ENCODE assay signal across 22 cellular contexts in genomic region chr3:107112356-107112755, GRCh38.
DNase-seq lines count a peak whose midpoint lies in the region; ATAC-seq, FAIRE-seq and TF ChIP-seq lines count a peak whose summit lies in the region.
"Had no signal": no experiment of that assay in that cellular context is flagged by ENCODE, and none has a peak within 500 bp of the region (broad histone marks: within the 10 kb centered on the region; RNA-seq: fewer than 3 reads in every experiment).

No MANE protein-coding gene starts in this region.

- no peak overlapping the region for H2BK12ac ChIP-seq in trophoblast cell (ENCODE audit: low read length)

- no peak for TF ChIP-seq RAD21 in A549 (conservative IDR thresholded peaks at IDR 0.05 in 1 of 2, IDR thresholded peaks at IDR 0.05 in 1 of 2)
- TF ChIP-seq RAD21 in SK-N-SH (IDR thresholded peaks at IDR 0.05; ENCODE audit: low read length): no peak
- TF ChIP-seq RAD21 in K562 (CRISPR knock-in tag; conservative IDR thresholded peaks at IDR 0.05 in 1 of 2, IDR thresholded peaks at IDR 0.05 in 1 of 2): no peak

- H3K79me2 ChIP-seq in SK-N-SH (ENCODE audit: insufficient read depth) (no peaks in the 10 kb centered on the region), K562 (ENCODE audit: control insufficient read depth, insufficient read depth, low read length) (no peaks in the 10 kb centered on the region), trophoblast cell (ENCODE audit: control insufficient read depth, insufficient read depth, low read length, poor library complexity) (no peaks in the 10 kb centered on the region)

- no peaks in the 10 kb centered on the region for H4K20me1 ChIP-seq in SK-N-SH (ENCODE audit: insufficient read depth)
- no peaks in the 10 kb centered on the region for H4K20me1 ChIP-seq in K562 (replicated peaks; ENCODE audit: control insufficient read depth, insufficient read depth, low read length)

- no peak overlapping the region for H2AFZ ChIP-seq in SK-N-SH (ENCODE audit: low read depth)
- H2AFZ ChIP-seq in K562 (ENCODE audit: low read depth, low read length): no peak overlapping the region
- no peak overlapping the region for H2AFZ ChIP-seq in trophoblast cell (ENCODE audit: insufficient read depth, low read length, poor library complexity)

- H3K9me1 ChIP-seq in K562 (ENCODE audit: control insufficient read depth, insufficient read depth, low read length): no peaks in the 10 kb centered on the region

- no peak overlapping the region for H4K8ac ChIP-seq in trophoblast cell (ENCODE audit: low read depth, low read length)

- H3K4me3 ChIP-seq in A549: no peak overlapping the region
- H3K4me3 ChIP-seq in SK-N-SH (ENCODE audit: low read depth in 2 of 2, low read length in 1 of 2): no peak overlapping the region
- no peak overlapping the region for H3K4me3 ChIP-seq in K562
- H3K4me3 ChIP-seq in trophoblast cell (ENCODE audit: low read depth, low read length): no peak overlapping the region
- no peak overlapping the region for H3K4me3 ChIP-seq in stomach
- H3K4me3 ChIP-seq: GM23338 had no signal

- no peaks in the 10 kb centered on the region for H3K9me2 ChIP-seq in SK-N-SH

- no peak overlapping the region for H4K91ac ChIP-seq in trophoblast cell (ENCODE audit: low read depth, low read length)

- H4K12ac ChIP-seq in trophoblast cell (ENCODE audit: low read depth, low read length): no peak overlapping the region

- in situ Hi-C loops in K562 (cut with MboI): no loop called here

- FAIRE-seq in A549 (lab: Jason Lieb, UNC) (no peak), K562 (lab: Jason Lieb, UNC) (no peak)
- FAIRE-seq: GM12891, H54 had no signal

- TF ChIP-seq CTCF in A549 (IDR thresholded peaks at IDR 0.05) (no peak), SK-N-SH (IDR thresholded peaks at IDR 0.05) (no peak), K562 (IDR thresholded peaks at IDR 0.05 in 2 of 3, conservative IDR thresholded peaks at IDR 0.05 in 1 of 3; ENCODE audit: insufficient read depth in 2 of 3, low read depth in 1 of 3, low read length in 3 of 3) (no peak), stomach (IDR thresholded peaks at IDR 0.05) (no peak)

- H3K79me1 ChIP-seq in trophoblast cell (ENCODE audit: low read length): no peaks in the 10 kb centered on the region

- 36% methylated on average over 1 of the region's 1 CpG for WGBS in A549 (ENCODE audit: missing lambda C conversion rate)
- WGBS in SK-N-SH (ENCODE audit: low lambda C conversion rate): 74% methylated on average over 1 of the region's 1 CpG
- whole genome bisulfite sequencing in K562 (ENCODE audit: insufficient coverage, low coverage, missing lambda C conversion rate): 7% methylated on average over 1 of the region's 1 CpG
- WGBS in trophoblast cell (ENCODE audit: extremely low coverage, insufficient coverage, insufficient read length): no CpG with 5 or more reads among the region's 1 CpG
- 92 to 100% (median 93%) methylated on average over 1 of the region's 1 CpG for WGBS in stomach, 5 donors

- no peak overlapping the region for H3K14ac ChIP-seq in trophoblast cell (ENCODE audit: low read length)

- CTCF ChIA-PET in A549 (lab: Yijun Ruan, JAX): no interaction called here
- CTCF ChIA-PET in HEK293T (lab: Yijun Ruan, JAX): no interaction called here
- CTCF ChIA-PET in SK-N-SH (lab: Yijun Ruan, JAX): interaction anchor here (0.6 to 1.4 kb wide), 2 partner anchors 14 to 48 kb away, joined by 4 to 5 read pairs; no protein-coding TSS in a partner anchor
- CTCF ChIA-PET in K562 (lab: Yijun Ruan, JAX; ENCODE audit: low intra/inter-chr PET ratio): no interaction called here

- H3K9me3 ChIP-seq in A549: no peaks in the 10 kb centered on the region
- no peaks in the 10 kb centered on the region for H3K9me3 ChIP-seq in SK-N-SH
- no peaks in the 10 kb centered on the region for H3K9me3 ChIP-seq in K562 (replicated peaks; ENCODE audit: control insufficient read depth, insufficient read depth, low read depth, low read length)
- no peaks in the 10 kb centered on the region for H3K9me3 ChIP-seq in trophoblast cell (ENCODE audit: insufficient read depth, low read depth, low read length)
- H3K9me3 ChIP-seq in stomach: no peaks in the 10 kb centered on the region
- H3K9me3 ChIP-seq: BE2C had no signal

- TF ChIP-seq POLR2A in A549 (IDR thresholded peaks at IDR 0.05; ENCODE audit: low read length): no peak
- no peak for TF ChIP-seq POLR2A in K562 (conservative IDR thresholded peaks at IDR 0.05)
- TF ChIP-seq POLR2A in stomach (IDR thresholded peaks at IDR 0.05): no peak

- no peak overlapping the region for H3K4me2 ChIP-seq in A549
- H3K4me2 ChIP-seq in SK-N-SH: no peak overlapping the region
- no peak overlapping the region for H3K4me2 ChIP-seq in K562 (ENCODE audit: insufficient read depth, low read length)
- no peak overlapping the region for H3K4me2 ChIP-seq in trophoblast cell (ENCODE audit: low read length)
- H3K4me2 ChIP-seq: GM23338 had no signal

- H2BK120ac ChIP-seq in trophoblast cell (ENCODE audit: insufficient read depth, low read length, poor library complexity): no peak overlapping the region

- no peak overlapping the region for H2AK5ac ChIP-seq in trophoblast cell (ENCODE audit: low read length)

- DNase-seq in A549 (ENCODE audit: low read depth in 1 of 2, low spot score in 1 of 2) (no peak), HEK293T (ENCODE audit: extremely low spot score) (no peak), SK-N-SH (no peak), K562 (ENCODE audit: extremely low read depth in 1 of 4, low spot score in 3 of 4) (no peak), trophoblast cell (no peak), stomach (no peak)
- DNase-seq: ACHN; BE2C; C1 segment of cervical spinal cord; CD4-positive, CD25-positive, alpha-beta regulatory T cell; CD8-positive, alpha-beta memory T cell; COR-L47; DMS 273 treated with DMSO at 0.1 percent for 48 hours; DMS53; DND-41; EL; HCEC 1CT; KBM-7 had no signal

- no peak overlapping the region for H3K4ac ChIP-seq in trophoblast cell (ENCODE audit: low read depth, low read length)

- H3K23ac ChIP-seq in trophoblast cell (ENCODE audit: low read length): no peak overlapping the region

- H3K4me1 ChIP-seq in A549 (no peaks in the 10 kb centered on the region), SK-N-SH (ENCODE audit: control insufficient read depth in 1 of 2, insufficient read depth in 2 of 2, low read depth in 1 of 2, low read length in 1 of 2) (peaks cover 0 to 4% of the 10 kb centered on the region in 2 experiments; a peak in 2 of 4 replicates), K562 (replicated peaks in 1 of 2; ENCODE audit: control insufficient read depth in 2 of 2, insufficient read depth in 2 of 2, low read length in 2 of 2) (no peaks in the 10 kb centered on the region), trophoblast cell (ENCODE audit: control insufficient read depth in 1 of 2, insufficient read depth in 2 of 2, low read length in 2 of 2) (no peaks in the 10 kb centered on the region), stomach (peaks cover 0 to under 1% (median 0%) of the 10 kb centered on the region in 4 donors)
- H3K4me1 ChIP-seq: BE2C had no signal

- intact Hi-C loops in K562 (cut with micrococcal nuclease): no loop called here
- intact Hi-C loops in stomach (cut with DNase I; ENCODE audit: low total_unique reads): no loop called here

- POLR2A ChIA-PET in A549 (lab: Yijun Ruan, JAX) (no interaction called here), HEK293T (lab: Yijun Ruan, JAX) (no interaction called here), SK-N-SH (lab: Yijun Ruan, JAX) (no interaction called here), K562 (lab: Yijun Ruan, JAX) (interaction anchor here (0.7 kb wide), 1 partner anchor 1608 kb away, joined by 3 read pairs; no protein-coding TSS in a partner anchor)

- H3K9ac ChIP-seq in SK-N-SH (no peak overlapping the region), K562 (ENCODE audit: insufficient read depth in 1 of 2, low read depth in 2 of 2, low read length in 2 of 2) (no peak overlapping the region), trophoblast cell (ENCODE audit: low read length) (no peak overlapping the region)

- H3K27me3 ChIP-seq in SK-N-SH (ENCODE audit: insufficient read depth) (no peaks in the 10 kb centered on the region), K562 (ENCODE audit: control insufficient read depth in 2 of 2, insufficient read depth in 2 of 2, low read length in 2 of 2) (no peaks in the 10 kb centered on the region), trophoblast cell (ENCODE audit: insufficient read depth, low read length) (no peaks in the 10 kb centered on the region), stomach (no peaks in the 10 kb centered on the region)
- H3K27me3 ChIP-seq: BE2C had no signal

- H3K18ac ChIP-seq in trophoblast cell (ENCODE audit: low read length): no peak overlapping the region

- no peaks in the 10 kb centered on the region for H3K36me3 ChIP-seq in SK-N-SH (replicated peaks in 1 of 2; ENCODE audit: control insufficient read depth in 1 of 2, insufficient read depth in 2 of 2, low read length in 1 of 2)
- no peaks in the 10 kb centered on the region for H3K36me3 ChIP-seq in K562 (ENCODE audit: control insufficient read depth, insufficient read depth, low read length)
- H3K36me3 ChIP-seq in trophoblast cell (ENCODE audit: control insufficient read depth in 1 of 2, insufficient read depth in 2 of 2, low read length in 2 of 2): no peaks in the 10 kb centered on the region
- no peaks in the 10 kb centered on the region for H3K36me3 ChIP-seq in stomach
- H3K36me3 ChIP-seq: BE2C had no signal

- TF ChIP-seq EP300 in A549 (IDR thresholded peaks at IDR 0.05) (no peak), SK-N-SH (IDR thresholded peaks at IDR 0.05; ENCODE audit: borderline replicate concordance in 1 of 2, low read depth in 1 of 2, low read length in 1 of 2) (no peak), K562 (IDR thresholded peaks at IDR 0.05; ENCODE audit: low read length) (no peak), stomach (IDR thresholded peaks at IDR 0.05) (no peak)

- ATAC-seq in A549 (no peak), K562 (no peak), HG03025 (IDR thresholded peaks at IDR 0.05; ENCODE audit: low FRiP score, unreplicated experiment) (no peak)
- ATAC-seq: GM23338 had no signal

- H2BK5ac ChIP-seq in trophoblast cell (ENCODE audit: low read depth, low read length, poor library complexity): no peak overlapping the region

- H3K27ac ChIP-seq in A549 (no peak overlapping the region), SK-N-SH (ENCODE audit: low read depth in 2 of 2, low read length in 1 of 2) (no peak overlapping the region), K562 (ENCODE audit: extremely low read depth, low read depth, low read length) (no peak overlapping the region), trophoblast cell (ENCODE audit: low read depth, low read length) (no peak overlapping the region), stomach (no peak overlapping the region)

- H3F3A ChIP-seq in SK-N-SH (replicated peaks; ENCODE audit: insufficient read depth): peaks cover 6% of the 10 kb centered on the region

- BruUV-seq in K562 (replicated peaks; lab: Mats Ljungman, UMichigan): no TSS peak

TF ChIP-seq in A549, 52 proteins besides CTCF, POLR2A, EP300 and RAD21 (continues in another document):
- TF ChIP-seq KDM5A (IDR thresholded peaks at IDR 0.05): no peak

TF ChIP-seq in HEK293T, 16 proteins besides CTCF, POLR2A, EP300 and RAD21 (continues in another document):
- no peak for TF ChIP-seq FOXM1 (IDR thresholded peaks at IDR 0.05; ENCODE audit: borderline replicate concordance)

TF ChIP-seq in SK-N-SH, 30 proteins besides CTCF, POLR2A, EP300 and RAD21 (continues in another document):
- TF ChIP-seq NFIC (IDR thresholded peaks at IDR 0.05; ENCODE audit: borderline replicate concordance): peak; percentile 68

TF ChIP-seq in K562, 482 proteins besides CTCF, POLR2A, EP300 and RAD21 (continues in another document):
- TF ChIP-seq NFIC (IDR thresholded peaks at IDR 0.05) (peak; percentile 97), ARID1B (IDR thresholded peaks at IDR 0.05) (no peak)

Comparison
In these comparisons a context has a peak if more than half of its experiments do, and no peak if none do; other contexts are left out.
1. Of the 35 proteins assayed by ChIP-seq in both K562 and A549: peak only in K562: none; only in A549: MAFK; in both: none; in neither: 34.